In the genomic region with DNA sequence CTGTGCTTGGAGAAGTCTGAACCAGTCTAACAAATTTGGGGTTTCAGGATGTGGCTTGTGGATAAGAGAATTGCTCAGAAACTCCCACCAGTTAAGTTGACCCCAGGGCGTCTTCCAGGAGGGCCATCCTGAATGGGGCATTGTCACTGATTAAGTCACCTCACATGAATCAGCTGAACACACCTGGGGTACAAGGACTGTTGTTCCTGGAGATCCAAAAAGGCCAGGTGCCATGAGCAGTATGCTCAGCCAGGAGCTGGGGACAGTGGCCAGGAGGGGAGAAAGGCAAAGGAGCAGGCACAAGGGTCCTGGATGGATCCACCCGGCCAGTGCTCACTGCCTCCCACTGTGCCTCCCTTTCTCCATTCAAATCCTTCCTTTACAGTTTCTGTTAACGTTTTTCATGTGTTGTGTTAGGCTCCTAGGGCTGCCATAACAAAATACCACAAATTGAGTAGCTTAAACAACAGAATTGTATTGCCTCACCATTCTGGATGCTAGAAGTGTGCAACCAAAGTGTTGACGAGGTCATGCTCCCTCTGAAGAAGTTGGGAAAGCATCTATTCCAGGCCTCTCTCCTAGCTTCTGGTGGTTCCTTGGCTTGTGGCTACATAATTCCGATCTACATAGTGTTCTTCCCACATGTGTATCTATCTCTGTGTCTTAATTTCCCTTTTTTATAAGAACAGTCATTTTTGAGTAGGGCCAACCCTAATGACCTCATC, we compare ENCODE assay signal across 17 cellular contexts. TPM values are rescaled to one million over a fixed set of nuclear protein-coding genes. Genes with fewer than 3 reads are reported as not detected.
DNase-seq lines count a peak whose midpoint lies in the region; ATAC-seq and TF ChIP-seq lines count a peak whose summit lies in the region.
"Had no signal": no experiment of that assay in that cellular context is flagged by ENCODE, and none has a peak within 500 bp of the region (broad histone marks: within the 10 kb centered on the region; RNA-seq: fewer than 3 reads in every experiment).

No MANE protein-coding gene starts in this region.

- no peak overlapping the region for H3K4me3 ChIP-seq in WERI-Rb-1 (ENCODE audit: low read depth, low read length)
- no peak overlapping the region for H3K4me3 ChIP-seq in colonic mucosa
- no peak overlapping the region for H3K4me3 ChIP-seq in skin epidermis
- H3K4me3 ChIP-seq in aorta (ENCODE audit: low read length in 2 of 2), result no peak overlapping the region
- H3K4me3 ChIP-seq: cardiac muscle cell, thoracic aorta had no signal

- no peaks in the 10 kb centered on the region for H3K27me3 Mint-ChIP-seq in T-helper 1 cell treated with Interleukin-12 subunit alpha and Interleukin-12 subunit beta and Interleukin-4 antibody, amounts not matched to agents 30 μg/mL and 1 μg/mL, for 36 hours (ENCODE audit: low read depth)

- H3K27ac ChIP-seq in WERI-Rb-1, result peak overlapping the region; percentile 39; the same call in 1 of the 2 replicates
- H3K27ac ChIP-seq in colonic mucosa, result peak overlapping the region; percentile 32
- peak overlapping the region in 16 of 21 experiments; percentile 38 to 97 (median 78) for H3K27ac ChIP-seq in skin epidermis
- no peak overlapping the region for H3K27ac ChIP-seq in aorta (ENCODE audit: low read depth in 1 of 2, low read length in 2 of 2)
- H3K27ac ChIP-seq: 22Rv1, cardiac muscle cell had no signal

- WGBS in aorta, 2 donors, result 74 to 75% methylated on average over 5 of the region's 5 CpGs

- no peak overlapping the region for H3K9ac ChIP-seq in colonic mucosa (ENCODE audit: low read depth in 2 of 2, low read length in 2 of 2)
- H3K9ac ChIP-seq: SK-N-SH had no signal

- peaks cover 80% of the 10 kb centered on the region for H3K4me1 Mint-ChIP-seq in T-helper 1 cell treated with Interleukin-12 subunit alpha and Interleukin-12 subunit beta and Interleukin-4 antibody, amounts not matched to agents 30 μg/mL and 1 μg/mL, for 36 hours (ENCODE audit: low read depth)

- no peak for ATAC-seq in GM19455 (IDR thresholded peaks at IDR 0.05; ENCODE audit: unreplicated experiment)
- ATAC-seq in HG02763 (IDR thresholded peaks at IDR 0.05; ENCODE audit: unreplicated experiment), result no peak
- ATAC-seq in aorta (ENCODE audit: low FRiP score), result no peak

- no peaks in the 10 kb centered on the region for H3K9me3 ChIP-seq in WERI-Rb-1 (ENCODE audit: severe bottlenecking)
- H3K9me3 ChIP-seq in colonic mucosa, result no peaks in the 10 kb centered on the region
- peaks cover 3% of the 10 kb centered on the region for H3K9me3 ChIP-seq in aorta (ENCODE audit: control insufficient read depth, low read length)
- H3K9me3 ChIP-seq: SK-N-SH, thoracic aorta had no signal

- DNase-seq in T-helper 1 cell (no peak), WERI-Rb-1 (no peak), colonic mucosa (no peak), aorta (no peak)
- DNase-seq: hippocampal formation, Karpas-422, NCI-H1436, OCI-M1, posterior cingulate gyrus, SK-N-SH had no signal

- peaks cover 11% of the 10 kb centered on the region for H3K9me3 Mint-ChIP-seq in T-helper 1 cell treated with Interleukin-12 subunit alpha and Interleukin-12 subunit beta and Interleukin-4 antibody, amounts not matched to agents 30 μg/mL and 1 μg/mL, for 36 hours

- intact Hi-C loops in colonic mucosa (cut with DNase I), result no loop called here
- intact Hi-C loops in aorta (cut with DNase I), result no loop called here

- peak overlapping the region; percentile 95 for H3K27ac Mint-ChIP-seq in T-helper 1 cell treated with Interleukin-12 subunit alpha and Interleukin-12 subunit beta and Interleukin-4 antibody, amounts not matched to agents 30 μg/mL and 1 μg/mL, for 36 hours

- H3K4me1 ChIP-seq in colonic mucosa, result peaks cover 12% of the 10 kb centered on the region
- no peaks in the 10 kb centered on the region for H3K4me1 ChIP-seq in aorta (ENCODE audit: control insufficient read depth in 1 of 2, insufficient read depth in 2 of 2, low read length in 2 of 2)

- no peaks in the 10 kb centered on the region for H3K27me3 ChIP-seq in WERI-Rb-1 (ENCODE audit: insufficient read depth, low read depth, severe bottlenecking)
- no peaks in the 10 kb centered on the region for H3K27me3 ChIP-seq in colonic mucosa
- H3K27me3 ChIP-seq in aorta (ENCODE audit: control insufficient read depth in 1 of 2, insufficient read depth in 2 of 2, low read length in 1 of 2), result no peaks in the 10 kb centered on the region
- H3K27me3 ChIP-seq: cardiac muscle cell had no signal

- peaks cover 30% of the 10 kb centered on the region for H3K36me3 Mint-ChIP-seq in T-helper 1 cell treated with Interleukin-12 subunit alpha and Interleukin-12 subunit beta and Interleukin-4 antibody, amounts not matched to agents 30 μg/mL and 1 μg/mL, for 36 hours (ENCODE audit: low read depth)

- H3K4me3 Mint-ChIP-seq in T-helper 1 cell treated with Interleukin-12 subunit alpha and Interleukin-12 subunit beta and Interleukin-4 antibody, amounts not matched to agents 30 μg/mL and 1 μg/mL, for 36 hours, result peak overlapping the region; percentile 31

- TF ChIP-seq CTCF in WERI-Rb-1 (IDR thresholded peaks at IDR 0.05; ENCODE audit: low read depth, low read length) (no peak), colonic mucosa (IDR thresholded peaks at IDR 0.05) (no peak)

- H3K36me3 ChIP-seq in WERI-Rb-1 (no peaks in the 10 kb centered on the region), colonic mucosa (no peaks in the 10 kb centered on the region), aorta (ENCODE audit: control insufficient read depth in 1 of 2, insufficient read depth in 2 of 2, low read length in 1 of 2) (no peaks in the 10 kb centered on the region)
- H3K36me3 ChIP-seq: cardiac muscle cell, thoracic aorta had no signal

RNA-seq across cellular contexts. Expression of a gene that starts 33.4 kb away (rescaled TPM):
- 100 to 1,000 TPM in 1 of 2 donors, 10 to 100 TPM in 1; 88.1 to 158 TPM for total RNA-seq in colonic mucosa
- 1 to 10 TPM; 1.1 to 2.2 TPM for total RNA-seq in aorta
- 1 to 10 TPM in 1 of 2 donors, under 1 TPM in 1; 0.23 to 1.4 TPM for polyA plus RNA-seq in aorta
- total RNA-seq: cardiac muscle cell had no signal
- polyA plus RNA-seq: cardiac muscle cell had no signal

RNA-seq across cellular contexts. Expression of a gene that starts 58.0 kb away (rescaled TPM):
- 1,000 to 10,000 TPM; 2,226 to 3,150 TPM for total RNA-seq in colonic mucosa
- total RNA-seq in aorta, result 1,000 to 10,000 TPM in 1 of 2 donors, 100 to 1,000 TPM in 1; 876 to 1,016 TPM
- 1,000 to 10,000 TPM; 1,527 to 2,217 TPM for polyA plus RNA-seq in aorta

Comparison
In these comparisons a context has a peak if more than half of its experiments do, and no peak if none do; other contexts are left out.
1. H3K27ac ChIP-seq: peak in WERI-Rb-1 (single experiment), colonic mucosa (single experiment) and skin epidermis (16 of 21); none in aorta (0 of 2).
2. RNA of a gene that starts 33.4 kb away (total RNA-seq): 88.1 to 158 TPM in colonic mucosa; 1.1 to 2.2 TPM in aorta; every median in the first group is over 10 times any median in the second.